9 cellular contexts compared by ENCODE assay signal in the genomic region with DNA sequence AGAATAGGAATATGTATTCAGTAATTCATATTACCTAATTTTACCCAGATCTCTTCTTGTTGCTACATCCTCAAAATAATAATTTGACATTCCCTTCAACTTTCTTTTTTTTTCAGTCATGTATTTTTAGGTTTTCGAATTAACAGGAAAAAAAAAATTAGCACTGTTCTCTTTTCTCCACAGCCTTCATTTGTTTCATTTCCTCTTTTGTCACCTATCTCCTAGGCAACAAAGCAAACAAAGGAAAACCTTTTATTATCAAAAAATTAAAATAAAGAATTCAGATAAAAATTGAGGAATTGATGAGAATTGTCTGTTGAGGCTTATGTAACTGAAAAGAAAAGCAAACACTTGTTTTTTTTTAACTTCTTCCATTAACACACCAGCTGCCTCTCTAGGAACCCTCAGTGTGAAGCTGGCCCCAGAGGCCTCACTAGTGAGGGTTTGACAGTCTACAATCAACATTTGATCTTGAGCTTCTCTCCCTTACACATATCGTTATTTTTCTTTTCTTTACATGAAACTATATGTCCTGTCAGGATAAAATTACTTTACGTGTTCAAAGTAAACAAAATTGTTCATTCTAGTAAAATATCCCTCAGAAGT.
DNase-seq lines count a peak whose midpoint lies in the region; ATAC-seq and TF ChIP-seq lines count a peak whose summit lies in the region.
"Had no signal": no experiment of that assay in that cellular context is flagged by ENCODE, and none has a peak within 500 bp of the region (broad histone marks: within the 10 kb centered on the region; RNA-seq: fewer than 3 reads in every experiment).

No MANE protein-coding gene starts in this region.

- no peak overlapping the region for H2AFZ ChIP-seq in OCI-LY7 (ENCODE audit: low read length)

- no peak for TF ChIP-seq POLR2A in erythroblast (IDR thresholded peaks at IDR 0.05; ENCODE audit: low read length)
- TF ChIP-seq POLR2A in body of pancreas (IDR thresholded peaks at IDR 0.05) = no peak

- ATAC-seq in GM19452 (IDR thresholded peaks at IDR 0.05; ENCODE audit: unreplicated experiment) = peak; percentile 69
- ATAC-seq in HG03095 (IDR thresholded peaks at IDR 0.05; ENCODE audit: unreplicated experiment) = peak; percentile 66
- no peak for ATAC-seq in T-cell (replicated peaks in 1 of 4)
- ATAC-seq in body of pancreas = no peak

- H3K36me3 Mint-ChIP-seq in T-cell = no peaks in the 10 kb centered on the region
- H3K36me3 Mint-ChIP-seq: activated naive CD8-positive, alpha-beta T cell had no signal

- H3K4me3 ChIP-seq in BLaER1 treated with 17β-estradiol and CSF1 and Interleukin-3, amounts not matched to agents 10 nM and 100 nM = no peak overlapping the region
- H3K4me3 ChIP-seq in OCI-LY7 (ENCODE audit: low read depth, low read length, poor library complexity, severe bottlenecking) (no peak overlapping the region), body of pancreas (no peak overlapping the region)

- no TSS peak for BruUV-seq in OCI-LY7 (replicated peaks; lab: Mats Ljungman, UMichigan)

- H3K4me2 ChIP-seq in BLaER1 treated with 17β-estradiol and CSF1 and Interleukin-3, amounts not matched to agents 10 nM and 100 nM = peak overlapping the region; percentile 26 to 84 (median 64); a peak in 17 of 22 replicates
- H3K4me2 ChIP-seq in OCI-LY7 (ENCODE audit: low read length) = no peak overlapping the region

- H3K9me2 ChIP-seq in OCI-LY7 (ENCODE audit: insufficient read depth, low read length) = no peaks in the 10 kb centered on the region

- no peak overlapping the region for H3K27ac Mint-ChIP-seq in T-cell
- H3K27ac Mint-ChIP-seq: activated naive CD8-positive, alpha-beta T cell had no signal

- H4K20me1 ChIP-seq in BLaER1 treated with 17β-estradiol and CSF1 and Interleukin-3, amounts not matched to agents 10 nM and 100 nM = no peaks in the 10 kb centered on the region
- no peaks in the 10 kb centered on the region for H4K20me1 ChIP-seq in OCI-LY7 (ENCODE audit: insufficient read depth, low read length)

- H3K27me3 Mint-ChIP-seq in T-cell = no peaks in the 10 kb centered on the region
- H3K27me3 Mint-ChIP-seq: activated naive CD8-positive, alpha-beta T cell had no signal

- H3K36me3 ChIP-seq in BLaER1 treated with 17β-estradiol and CSF1 and Interleukin-3, amounts not matched to agents 10 nM and 100 nM = no peaks in the 10 kb centered on the region
- H3K36me3 ChIP-seq in OCI-LY7 (ENCODE audit: insufficient read depth, low read length) = no peaks in the 10 kb centered on the region
- H3K36me3 ChIP-seq in body of pancreas (replicated peaks in 1 of 2; ENCODE audit: insufficient read depth in 1 of 2, low read depth in 2 of 2) = no peaks in the 10 kb centered on the region

- peaks cover 20 to 29% (median 23%) of the 10 kb centered on the region in 10 experiments for H3K4me1 ChIP-seq in BLaER1 treated with 17β-estradiol and CSF1 and Interleukin-3, amounts not matched to agents 10 nM and 100 nM
- H3K4me1 ChIP-seq in OCI-LY7 (ENCODE audit: insufficient read depth, low read length, poor library complexity, severe bottlenecking) (no peaks in the 10 kb centered on the region), body of pancreas (no peaks in the 10 kb centered on the region)

- TF ChIP-seq CTCF in OCI-LY7 (conservative IDR thresholded peaks at IDR 0.05; ENCODE audit: low read length) = no peak
- no peak for TF ChIP-seq CTCF in body of pancreas (IDR thresholded peaks at IDR 0.05)

- H3K9me3 ChIP-seq in BLaER1 treated with 17β-estradiol and CSF1 and Interleukin-3, amounts not matched to agents 10 nM and 100 nM (replicated peaks in 1 of 11) = peaks cover 0 to 24% (median 3%) of the 10 kb centered on the region in 11 experiments; a peak in 7 of 22 replicates
- H3K9me3 ChIP-seq in OCI-LY7 (ENCODE audit: low read length) = no peaks in the 10 kb centered on the region
- no peaks in the 10 kb centered on the region for H3K9me3 ChIP-seq in body of pancreas

- H3K27ac ChIP-seq in BLaER1 treated with 17β-estradiol and CSF1 and Interleukin-3, amounts not matched to agents 10 nM and 100 nM = peak overlapping the region; percentile 56 to 93 (median 76); a peak in 20 of 22 replicates
- H3K27ac ChIP-seq in OCI-LY7 (ENCODE audit: low read depth, low read length, poor library complexity, severe bottlenecking) (no peak overlapping the region), body of pancreas (no peak overlapping the region)

- H3K4me3 Mint-ChIP-seq in T-cell = no peak overlapping the region
- H3K4me3 Mint-ChIP-seq: activated naive CD8-positive, alpha-beta T cell had no signal

- H3K9ac ChIP-seq in BLaER1 treated with 17β-estradiol and CSF1 and Interleukin-3, amounts not matched to agents 10 nM and 100 nM = peak overlapping the region in 7 of 11 experiments; percentile 31 to 75 (median 61); a peak in 10 of 22 replicates

- H3K4me1 Mint-ChIP-seq in T-cell = no peaks in the 10 kb centered on the region

- CTCF ChIA-PET in OCI-LY7 (lab: Charles Lee; ENCODE audit: unreplicated experiment) (no interaction called here), T-cell (lab: Charles Lee) (no interaction called here)

- H3K79me2 ChIP-seq in OCI-LY7 (ENCODE audit: insufficient read depth, low read depth, low read length) = no peaks in the 10 kb centered on the region

- DNase-seq in OCI-LY7 (ENCODE audit: low spot score) (peak; percentile 16), SW480 (ENCODE audit: low spot score) (no peak), T-cell (no peak), erythroblast (lab: John Stamatoyannopoulos, UW) (no peak), body of pancreas (no peak)

- peaks cover 0 to 1% (median 0%) of the 10 kb centered on the region in 3 donors for H3K9me3 Mint-ChIP-seq in T-cell

- intact Hi-C loops in OCI-LY7 (cut with micrococcal nuclease; ENCODE audit: unreplicated experiment) = no loop called here
- intact Hi-C loops in body of pancreas (cut with DNase I) = no loop called here

- H3K27me3 ChIP-seq in BLaER1 treated with 17β-estradiol and CSF1 and Interleukin-3, amounts not matched to agents 10 nM and 100 nM = no peaks in the 10 kb centered on the region
- no peaks in the 10 kb centered on the region for H3K27me3 ChIP-seq in body of pancreas

- 31 to 36% methylated on average over 3 of the region's 3 CpGs for WGBS in body of pancreas, 2 donors

- POLR2A ChIA-PET in OCI-LY7 (lab: Charles Lee) (no interaction called here), T-cell (lab: Charles Lee) (no interaction called here)

Comparison
In these comparisons a context has a peak if more than half of its experiments do, and no peak if none do; other contexts are left out.
1. H3K27ac ChIP-seq: peak in BLaER1 treated with 17β-estradiol and CSF1 and Interleukin-3, amounts not matched to agents 10 nM and 100 nM (11 of 11); none in OCI-LY7 (single experiment) and body of pancreas (0 of 4).
2. ATAC-seq: peak in GM19452 (single experiment) and HG03095 (single experiment); none in T-cell (0 of 4) and body of pancreas (single experiment).